ENCODE assay signal across 19 cellular contexts in the genomic region with DNA sequence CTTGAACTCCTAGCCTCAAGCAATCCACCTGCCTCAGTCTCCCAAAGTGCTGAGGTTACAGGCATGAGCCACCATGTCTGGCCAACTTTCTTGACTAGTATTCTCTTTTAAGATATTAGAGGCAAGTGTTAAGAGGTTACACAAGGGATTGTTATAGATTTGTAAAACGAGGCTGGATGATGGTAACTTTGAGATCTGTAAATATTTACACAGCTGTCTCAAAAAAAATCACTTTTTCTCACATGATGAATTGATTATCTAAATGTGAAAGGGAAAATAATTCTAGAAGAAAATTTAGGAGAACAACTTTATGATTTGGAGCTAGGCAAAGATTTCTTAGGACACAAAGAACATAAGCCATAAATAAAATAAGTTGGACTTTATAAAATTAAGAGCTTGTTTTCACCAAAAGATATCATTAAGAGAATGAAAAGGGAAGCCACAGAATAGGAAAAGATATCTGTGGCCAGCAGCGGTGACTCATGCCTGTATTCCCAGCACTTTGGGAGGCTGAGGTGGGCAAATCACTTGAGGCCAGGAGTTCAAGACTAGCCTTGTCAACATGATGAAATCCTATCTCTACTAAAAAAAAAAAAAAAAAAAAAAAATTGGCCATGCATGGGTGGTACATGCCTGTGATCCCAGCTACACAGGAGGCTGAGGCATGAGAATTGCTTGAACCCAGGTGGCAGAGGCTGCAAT.
"Had no signal": no experiment of that assay in that cellular context is flagged by ENCODE, and none has a peak within 500 bp of the region (broad histone marks: within the 10 kb centered on the region; RNA-seq: fewer than 3 reads in every experiment).

No MANE protein-coding gene starts in this region.

- H3K4me3 ChIP-seq: psoas muscle, right lobe of liver, upper lobe of right lung had no signal

- H3K36me3 ChIP-seq: right lobe of liver, upper lobe of right lung had no signal

- H3K4me1 Mint-ChIP-seq: natural killer cell had no signal

- ATAC-seq: activated CD8-positive, alpha-beta memory T cell treated with anti-CD3 and anti-CD28 coated beads, Interleukin-2, amount 10 ng/mL, durations not matched to agents 7 days and 5 days; foreskin keratinocyte; left lobe of liver; natural killer cell; psoas muscle; right lobe of liver; upper lobe of right lung had no signal

- H3K27ac ChIP-seq: foreskin keratinocyte, psoas muscle, right lobe of liver, upper lobe of right lung had no signal

- H3K36me3 Mint-ChIP-seq: activated CD8-positive, alpha-beta memory T cell treated with anti-CD3 and anti-CD28 coated beads, Interleukin-2, amount 10 ng/mL, durations not matched to agents 7 days and 5 days; activated naive CD8-positive, alpha-beta T cell treated with anti-CD3 and anti-CD28 coated beads for 36 hours; natural killer cell had no signal

- H3K9me3 Mint-ChIP-seq: activated naive CD8-positive, alpha-beta T cell treated with anti-CD3 and anti-CD28 coated beads for 36 hours; natural killer cell; stimulated activated naive CD8-positive, alpha-beta T cell treated with anti-CD3 and anti-CD28 coated beads, Interleukin-15, Interleukin-2, amounts not matched to agents 100 ng/mL and 50 ng/mL, for 24 hours; T-helper 1 cell treated with Interleukin-12 subunit alpha and Interleukin-12 subunit beta and Interleukin-4 antibody, amounts not matched to agents 30 μg/mL and 1 μg/mL, for 36 hours had no signal

- DNase-seq: activated CD4-positive, alpha-beta T cell treated with anti-CD3 and anti-CD28 coated beads, Interleukin-2, amount 50 U/mL, for 48 hours; activated CD4-positive, CD25-positive, alpha-beta regulatory T cell; activated CD8-positive, alpha-beta memory T cell treated with anti-CD3 and anti-CD28 coated beads, Interleukin-2, amount 10 ng/mL, durations not matched to agents 7 days and 5 days; activated gamma-delta T cell; activated naive CD8-positive, alpha-beta T cell treated with anti-CD3 and anti-CD28 coated beads for 36 hours; activated T-cell treated with anti-CD3 and anti-CD28 coated beads, Interleukin-2, amount 50 U/mL, for 48 hours; aorta; effector memory CD4-positive, alpha-beta T cell; erythroblast; foreskin keratinocyte; natural killer cell; nucleus accumbens; psoas muscle; right lobe of liver; stimulated activated CD4-positive, alpha-beta T cell treated with anti-CD3 and anti-CD28 coated beads, Interleukin-12 subunit alpha, Interleukin-12 subunit beta, amount 100 ng/mL, for 4 hours; upper lobe of right lung had no signal

- H3K27ac Mint-ChIP-seq: activated CD8-positive, alpha-beta memory T cell treated with anti-CD3 and anti-CD28 coated beads, Interleukin-2, amount 10 ng/mL, durations not matched to agents 7 days and 5 days; activated naive CD8-positive, alpha-beta T cell treated with anti-CD3 and anti-CD28 coated beads for 36 hours; natural killer cell; stimulated activated naive CD8-positive, alpha-beta T cell treated with anti-CD3 and anti-CD28 coated beads, Interleukin-15, Interleukin-2, amounts not matched to agents 100 ng/mL and 50 ng/mL, for 24 hours; T-helper 1 cell treated with Interleukin-12 subunit alpha and Interleukin-12 subunit beta and Interleukin-4 antibody, amounts not matched to agents 30 μg/mL and 1 μg/mL, for 36 hours had no signal

- H3K9me3 ChIP-seq: psoas muscle, right lobe of liver, upper lobe of right lung had no signal

- H3K27me3 ChIP-seq: foreskin keratinocyte, right lobe of liver, upper lobe of right lung had no signal

- H3K4me3 Mint-ChIP-seq: activated CD8-positive, alpha-beta memory T cell treated with anti-CD3 and anti-CD28 coated beads, Interleukin-2, amount 10 ng/mL, durations not matched to agents 7 days and 5 days; activated naive CD8-positive, alpha-beta T cell treated with anti-CD3 and anti-CD28 coated beads for 36 hours; natural killer cell; stimulated activated naive CD8-positive, alpha-beta T cell treated with anti-CD3 and anti-CD28 coated beads, Interleukin-15, Interleukin-2, amounts not matched to agents 100 ng/mL and 50 ng/mL, for 24 hours; T-helper 1 cell treated with Interleukin-12 subunit alpha and Interleukin-12 subunit beta and Interleukin-4 antibody, amounts not matched to agents 30 μg/mL and 1 μg/mL, for 36 hours had no signal
